Comparison of ENCODE assay signal across 14 cellular contexts in genomic region chr5:108634251-108634950, GRCh38.
DNase-seq lines count a peak whose midpoint lies in the region; ATAC-seq, FAIRE-seq and TF ChIP-seq lines count a peak whose summit lies in the region.
"Had no signal": no experiment of that assay in that cellular context is flagged by ENCODE, and none has a peak within 500 bp of the region (broad histone marks: within the 10 kb centered on the region; RNA-seq: fewer than 3 reads in every experiment).

No MANE protein-coding gene starts in this region.

- TF ChIP-seq CTCF in coronary artery (IDR thresholded peaks at IDR 0.05): no peak

- intact Hi-C loops in Right ventricle myocardium inferior (cut with DNase I): loop anchor here (10.0 kb wide), 1 partner anchor 840 kb away; no protein-coding TSS in a partner anchor

- no peak overlapping the region for H3K27ac ChIP-seq in coronary artery
- H3K27ac ChIP-seq: breast epithelium, thoracic aorta had no signal

- no peak overlapping the region for H3K4me3 ChIP-seq in coronary artery
- H3K4me3 ChIP-seq: breast epithelium, thoracic aorta had no signal

- ATAC-seq in HG02623 (IDR thresholded peaks at IDR 0.05; ENCODE audit: unreplicated experiment): peak; percentile 52
- ATAC-seq in HG03469 (IDR thresholded peaks at IDR 0.05; ENCODE audit: unreplicated experiment): peak; percentile 36
- no peak for ATAC-seq in GM21737 (IDR thresholded peaks at IDR 0.05; ENCODE audit: unreplicated experiment)
- no peak for ATAC-seq in Right ventricle myocardium inferior
- ATAC-seq: activated T-helper 17 cell treated with anti-CD3 and anti-CD28 coated beads, Interleukin-2, amount 50 U/mL, for 72 hours; natural killer cell treated with Interleukin-12 subunit alpha and Interleukin-12 subunit beta and Interleukin-15 and Interleukin-18, amount 100 ng/mL, for 72 hours had no signal

- FAIRE-seq in GM19239 (lab: Jason Lieb, UNC): peak; percentile 76

- no peak for DNase-seq in GM19239 (ENCODE audit: insufficient read length, low spot score)
- no peak for DNase-seq in dedifferentiated amniotic fluid mesenchymal stem cell (ENCODE audit: extremely low spot score)
- no peak for DNase-seq in Right ventricle myocardium inferior (ENCODE audit: missing footprints)
- no peak for DNase-seq in coronary artery (ENCODE audit: low spot score)
- DNase-seq: activated CD4-positive, alpha-beta T cell treated with anti-CD3 and anti-CD28 coated beads for 36 hours; GF-D8; SW 1271 had no signal

Comparison
In these comparisons a context has a peak if more than half of its experiments do, and no peak if none do; other contexts are left out.
1. ATAC-seq: peak in HG02623 (single experiment) and HG03469 (single experiment); none in GM21737 (single experiment) and Right ventricle myocardium inferior (single experiment).